8 cellular contexts compared by ENCODE assay signal in genomic region chr7:66741706-66742053, GRCh38. TPM values are rescaled to one million over a fixed set of nuclear protein-coding genes. Genes with fewer than 3 reads are reported as not detected.
A peak's percentile ranks its signal among the peaks of the same experiment; 100 is the strongest.
DNase-seq lines count a peak whose midpoint lies in the region; ATAC-seq and TF ChIP-seq lines count a peak whose summit lies in the region.

No MANE protein-coding gene starts in this region.

- H3K9ac ChIP-seq in fibroblast of lung (ENCODE audit: insufficient read depth, low read length), result peak overlapping the region; percentile 99
- H3K9ac ChIP-seq in rectal smooth muscle tissue (ENCODE audit: low read length), result no peak overlapping the region

- intact Hi-C loops in Panc1 (cut with micrococcal nuclease; ENCODE audit: unreplicated experiment), result no loop called here

- peaks cover 60% of the 10 kb centered on the region for H3K79me2 ChIP-seq in fibroblast of lung (ENCODE audit: control insufficient read depth, insufficient read depth, low read length)

- no peak overlapping the region for H2AFZ ChIP-seq in fibroblast of lung (ENCODE audit: low read length)

- H3K27me3 ChIP-seq in GM06990 (replicated peaks; ENCODE audit: control insufficient read depth, insufficient read depth, low read length) (no peaks in the 10 kb centered on the region), Panc1 (ENCODE audit: control insufficient read depth, insufficient read depth, low read length) (no peaks in the 10 kb centered on the region), fibroblast of lung (ENCODE audit: control insufficient read depth, insufficient read depth, low read length) (no peaks in the 10 kb centered on the region), rectal smooth muscle tissue (ENCODE audit: control insufficient read depth, insufficient read depth, low read length) (no peaks in the 10 kb centered on the region)

- in situ Hi-C loops in Panc1 (cut with HindIII; ENCODE audit: low pct_unique_long_range_greater_than_20kb, low sequenced_read_pairs), result no loop called here

- peak overlapping the region; percentile 90 for H3K27ac ChIP-seq in Panc1 (ENCODE audit: low read length)
- H3K27ac ChIP-seq in fibroblast of lung (ENCODE audit: insufficient read depth, low read length), result peak overlapping the region; percentile 98
- H3K27ac ChIP-seq in rectal smooth muscle tissue (ENCODE audit: low read depth, low read length), result peak overlapping the region; percentile 98

- H3K36me3 ChIP-seq in GM06990 (ENCODE audit: control insufficient read depth, insufficient read depth, low read length), result no peaks in the 10 kb centered on the region
- H3K36me3 ChIP-seq in Panc1 (ENCODE audit: control insufficient read depth, insufficient read depth, low read length), result no peaks in the 10 kb centered on the region
- H3K36me3 ChIP-seq in fibroblast of lung (ENCODE audit: control insufficient read depth, insufficient read depth, low read length), result no peaks in the 10 kb centered on the region
- no peaks in the 10 kb centered on the region for H3K36me3 ChIP-seq in rectal smooth muscle tissue (ENCODE audit: control insufficient read depth, insufficient read depth, low read length)

- H3K9me3 ChIP-seq in Panc1 (ENCODE audit: control insufficient read depth, insufficient read depth, low read depth, low read length) (no peaks in the 10 kb centered on the region), fibroblast of lung (ENCODE audit: control insufficient read depth, insufficient read depth, low read depth, low read length) (no peaks in the 10 kb centered on the region)

- BruUV-seq in Panc1 (replicated peaks; lab: Mats Ljungman, UMichigan), result no TSS peak

- DNase-seq in GM06990 (ENCODE audit: extremely low read depth, insufficient read length), result no peak
- DNase-seq in Panc1 (ENCODE audit: low read depth, low spot score), result no peak
- DNase-seq in fibroblast of lung (ENCODE audit: low read depth in 2 of 2), result peak; percentile 29 to 44
- no peak for DNase-seq in stimulated activated CD4-positive, alpha-beta T cell treated with anti-CD3 and anti-CD28 coated beads, Interleukin-4, amount 100 ng/mL, for 1 hour
- no peak for DNase-seq in activated CD4-positive, CD25-positive, alpha-beta regulatory T cell (lab: John Stamatoyannopoulos, UW)

- no peak for ATAC-seq in Panc1
- ATAC-seq in HG02970 (IDR thresholded peaks at IDR 0.05; ENCODE audit: low FRiP score, unreplicated experiment), result no peak
- ATAC-seq in HG03175 (IDR thresholded peaks at IDR 0.05; ENCODE audit: unreplicated experiment), result no peak

- peaks cover 5% of the 10 kb centered on the region for H3K4me1 ChIP-seq in Panc1 (ENCODE audit: control insufficient read depth, insufficient read depth, low read length)
- H3K4me1 ChIP-seq in fibroblast of lung (ENCODE audit: control insufficient read depth, extremely low read depth, insufficient read depth, low read length), result no peaks in the 10 kb centered on the region
- peaks cover 4% of the 10 kb centered on the region for H3K4me1 ChIP-seq in rectal smooth muscle tissue (ENCODE audit: control insufficient read depth, insufficient read depth, low read length)

- TF ChIP-seq CTCF in GM06990 (IDR thresholded peaks at IDR 0.05; ENCODE audit: insufficient read depth, low read length, poor library complexity, severe bottlenecking), result no peak
- no peak for TF ChIP-seq CTCF in Panc1 (IDR thresholded peaks at IDR 0.05)
- no peak for TF ChIP-seq CTCF in fibroblast of lung (conservative IDR thresholded peaks at IDR 0.05 in 1 of 2, IDR thresholded peaks at IDR 0.05 in 1 of 2; ENCODE audit: low read depth in 1 of 2, low read length in 2 of 2)

- H3K4me3 ChIP-seq in GM06990 (replicated peaks; ENCODE audit: low read depth, low read length) (peak overlapping the region; percentile 93), Panc1 (ENCODE audit: low read depth in 2 of 2, low read length in 2 of 2) (peak overlapping the region; percentile 69 to 71), fibroblast of lung (replicated peaks in 1 of 4; ENCODE audit: control extremely low read depth in 1 of 4, insufficient read depth in 1 of 4, low read depth in 3 of 4, low read length in 4 of 4) (peak overlapping the region; percentile 77 to 96 (median 86)), rectal smooth muscle tissue (ENCODE audit: low read length) (peak overlapping the region; percentile 95)

- peak overlapping the region; percentile 49 for H3K4me2 ChIP-seq in fibroblast of lung (ENCODE audit: extremely low read depth, insufficient read depth, low read length)

- H4K20me1 ChIP-seq in fibroblast of lung (ENCODE audit: control insufficient read depth, extremely low read depth, insufficient read depth, low read length), result no peaks in the 10 kb centered on the region

- POLR2A ChIA-PET in Panc1 (lab: Charles Lee), result interaction anchor here (0.6 to 1.2 kb wide), 2 partner anchors 236 to 256 kb away, joined by 3 to 4 read pairs; no protein-coding TSS in a partner anchor

- CTCF ChIA-PET in Panc1 (lab: Charles Lee), result no interaction called here

RNA-seq across cellular contexts. Expression of gene RABGEF1, which starts 1.1 kb away (rescaled TPM):
- 27.3 TPM for total RNA-seq in Panc1 (2021; ENCODE audit: unreplicated experiment)
- polyA plus RNA-seq in Panc1 (2012; ENCODE audit: insufficient read length), result 22.9 TPM
- total RNA-seq in fibroblast of lung, result 40.1 and 47.9 TPM in 2 replicates
- 41.6 and 51.7 TPM in 2 replicates for polyA plus RNA-seq in fibroblast of lung
- polyA plus RNA-seq in fibroblast of lung (2012), result 24.7 and 29.3 TPM in 2 replicates
- 56.5 and 84.5 TPM in 2 replicates for polyA minus RNA-seq in fibroblast of lung (ENCODE audit: low replicate concordance)

Comparison
In these comparisons a context has a peak if more than half of its experiments do, and no peak if none do; other contexts are left out.
1. DNase-seq: peak in fibroblast of lung (2 of 2); none in GM06990 (single experiment), Panc1 (single experiment), stimulated activated CD4-positive, alpha-beta T cell treated with anti-CD3 and anti-CD28 coated beads, Interleukin-4, amount 100 ng/mL, for 1 hour (single experiment) and activated CD4-positive, CD25-positive, alpha-beta regulatory T cell (0 of 4).
2. Peak in every context shown above with its lines, with median percentiles within 50 percentile points of each other: H3K4me3 ChIP-seq and H3K27ac ChIP-seq.